In the genomic region with DNA sequence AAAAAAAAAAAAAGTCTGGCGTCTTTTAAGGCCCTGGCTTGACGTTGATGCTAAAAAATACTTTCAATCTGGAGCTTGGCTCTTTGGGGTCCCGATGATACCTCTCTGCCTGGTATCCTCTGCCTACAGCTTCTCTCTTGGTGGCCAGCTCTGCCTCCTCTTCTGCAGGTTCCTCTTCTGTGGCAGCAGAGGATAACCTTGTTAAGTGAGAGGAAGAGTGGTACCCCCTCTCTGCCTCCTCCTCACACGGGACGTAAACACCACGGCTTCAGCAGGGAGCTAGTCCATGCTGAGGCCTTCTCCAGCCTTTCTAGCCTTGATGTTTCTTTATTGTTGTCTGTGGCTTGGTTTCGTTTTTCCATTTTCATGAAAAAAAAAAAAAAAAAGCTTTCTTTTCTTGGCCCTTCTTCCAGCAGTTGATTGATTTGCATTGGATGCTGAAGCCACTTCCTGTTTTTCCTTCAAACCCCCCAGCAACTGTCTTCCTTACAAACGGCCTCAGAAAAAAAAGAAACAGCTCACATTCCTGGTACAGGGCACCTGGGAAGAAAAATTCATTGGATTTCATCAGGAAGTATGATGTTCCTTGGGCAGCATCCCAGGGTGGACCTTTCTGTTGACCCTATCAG, we compare ENCODE assay signal across 19 cellular contexts. TPM values are rescaled to one million over a fixed set of nuclear protein-coding genes. Genes with fewer than 3 reads are reported as not detected.
DNase-seq lines count a peak whose midpoint lies in the region; ATAC-seq, FAIRE-seq and TF ChIP-seq lines count a peak whose summit lies in the region.
"Had no signal": no experiment of that assay in that cellular context is flagged by ENCODE, and none has a peak within 500 bp of the region (broad histone marks: within the 10 kb centered on the region; RNA-seq: fewer than 3 reads in every experiment).

No MANE protein-coding gene starts in this region.

- no peak for ATAC-seq in activated T-cell treated with anti-CD3 and anti-CD28 coated beads, Interleukin-2, amount 50 U/mL, for 72 hours (replicated peaks in 1 of 2)
- no peak for ATAC-seq in K562
- ATAC-seq: heart right ventricle, SK-N-SH treated with all-trans-retinoic acid at 6 μM for 48 hours had no signal

- H2AFZ ChIP-seq in K562 (ENCODE audit: low read depth, low read length), result no peak overlapping the region
- H2AFZ ChIP-seq: PC-9 had no signal

- TF ChIP-seq CTCF in NB4 (IDR thresholded peaks at IDR 0.05; ENCODE audit: low read depth, low read length) (no peak), K562 (IDR thresholded peaks at IDR 0.05 in 2 of 3, conservative IDR thresholded peaks at IDR 0.05 in 1 of 3; ENCODE audit: insufficient read depth in 2 of 3, low read depth in 1 of 3, low read length in 3 of 3) (no peak), uterus (IDR thresholded peaks at IDR 0.05) (no peak)

- no peaks in the 10 kb centered on the region for H3K27me3 ChIP-seq in K562 (ENCODE audit: control insufficient read depth in 2 of 2, insufficient read depth in 2 of 2, low read length in 2 of 2)
- H3K27me3 ChIP-seq in uterus, result no peaks in the 10 kb centered on the region
- H3K27me3 ChIP-seq: breast epithelium, dorsolateral prefrontal cortex, heart right ventricle, right atrium auricular region had no signal

- H3K36me3 Mint-ChIP-seq in activated T-cell treated with anti-CD3 and anti-CD28 coated beads, Interleukin-2, amount 50 U/mL, for 72 hours (ENCODE audit: insufficient read depth in 2 of 2), result no peaks in the 10 kb centered on the region
- H3K36me3 Mint-ChIP-seq: activated naive CD4-positive, alpha-beta T cell treated with anti-CD3 and anti-CD28 coated beads, Interleukin-2, amount 50 U/mL, for 24 hours had no signal

- no peaks in the 10 kb centered on the region for H3K9me3 Mint-ChIP-seq in activated T-cell treated with anti-CD3 and anti-CD28 coated beads, Interleukin-2, amount 50 U/mL, for 72 hours
- H3K9me3 Mint-ChIP-seq: activated naive CD4-positive, alpha-beta T cell treated with anti-CD3 and anti-CD28 coated beads, Interleukin-2, amount 50 U/mL, for 24 hours had no signal

- no peak for TF ChIP-seq EP300 in K562 (IDR thresholded peaks at IDR 0.05; ENCODE audit: low read length)

- in situ Hi-C loops in K562 (cut with MboI), result loop anchor here (10.0 kb wide), 1 partner anchor 665 kb away; no protein-coding TSS in a partner anchor

- H3K4me1 ChIP-seq in K562 (replicated peaks in 1 of 2; ENCODE audit: control insufficient read depth in 2 of 2, insufficient read depth in 2 of 2, low read length in 2 of 2), result no peaks in the 10 kb centered on the region
- H3K4me1 ChIP-seq in uterus, result no peaks in the 10 kb centered on the region
- H3K4me1 ChIP-seq: breast epithelium had no signal

- H3K4me3 ChIP-seq in NB4 (ENCODE audit: low read depth, low read length) (no peak overlapping the region), K562 (no peak overlapping the region), uterus (no peak overlapping the region)
- H3K4me3 ChIP-seq: breast epithelium, dorsolateral prefrontal cortex, heart right ventricle, PC-9, right atrium auricular region had no signal

- no peak for DNase-seq in activated T-cell treated with anti-CD3 and anti-CD28 coated beads, Interleukin-2, amount 50 U/mL, for 72 hours
- no peak for DNase-seq in activated T-cell treated with anti-CD3 and anti-CD28 coated beads, Interleukin-2, amount 50 U/mL, for 48 hours
- peak; percentile 5 for DNase-seq in NB4 (ENCODE audit: low read depth)
- DNase-seq in K562 (ENCODE audit: extremely low read depth in 1 of 4, low spot score in 3 of 4), result no peak
- DNase-seq in uterus, result no peak
- DNase-seq in NCI-H1436 treated with DMSO at 0.1 percent for 48 hours (lab: John Stamatoyannopoulos, UW), result no peak
- DNase-seq in SIG-M5 (lab: John Stamatoyannopoulos, UW), result no peak
- no peak for DNase-seq in NOMO-1 (lab: John Stamatoyannopoulos, UW; ENCODE audit: unreplicated experiment in 2 of 2)
- DNase-seq: activated CD8-positive, alpha-beta memory T cell treated with anti-CD3 and anti-CD28 coated beads, Interleukin-2, amount 50 U/mL, for 4 hours; dorsolateral prefrontal cortex; GDM1; GOT3; heart right ventricle; NCI-H2029; PC-9 had no signal

- H3K9me3 ChIP-seq in K562 (replicated peaks; ENCODE audit: control insufficient read depth, insufficient read depth, low read depth, low read length) (no peaks in the 10 kb centered on the region), uterus (no peaks in the 10 kb centered on the region)
- H3K9me3 ChIP-seq: breast epithelium had no signal

- no peak for FAIRE-seq in K562 (lab: Jason Lieb, UNC)

- H3K4me2 ChIP-seq in K562 (ENCODE audit: insufficient read depth, low read length), result no peak overlapping the region
- H3K4me2 ChIP-seq: PC-9 had no signal

- peak overlapping the region; percentile 3 to 15 for H3K4me3 Mint-ChIP-seq in activated T-cell treated with anti-CD3 and anti-CD28 coated beads, Interleukin-2, amount 50 U/mL, for 72 hours
- H3K4me3 Mint-ChIP-seq: activated naive CD4-positive, alpha-beta T cell treated with anti-CD3 and anti-CD28 coated beads, Interleukin-2, amount 50 U/mL, for 24 hours had no signal

- H3K27ac ChIP-seq in K562 (ENCODE audit: extremely low read depth, low read depth, low read length) (no peak overlapping the region), uterus (peak overlapping the region; percentile 18 to 19)
- H3K27ac ChIP-seq: breast epithelium, dorsolateral prefrontal cortex, heart right ventricle, PC-9, right atrium auricular region had no signal

- no TSS peak for BruUV-seq in K562 (replicated peaks; lab: Mats Ljungman, UMichigan)

- H4K20me1 ChIP-seq in K562 (replicated peaks; ENCODE audit: control insufficient read depth, insufficient read depth, low read length), result no peaks in the 10 kb centered on the region

- H3K9me1 ChIP-seq in K562 (ENCODE audit: control insufficient read depth, insufficient read depth, low read length), result no peaks in the 10 kb centered on the region

- no peak for TF ChIP-seq POLR2A in NB4 (IDR thresholded peaks at IDR 0.05; ENCODE audit: extremely low read depth, insufficient read length)
- no peak for TF ChIP-seq POLR2A in K562 (conservative IDR thresholded peaks at IDR 0.05)
- no peak for TF ChIP-seq POLR2A in uterus (IDR thresholded peaks at IDR 0.05)

- H3K27ac Mint-ChIP-seq in activated T-cell treated with anti-CD3 and anti-CD28 coated beads, Interleukin-2, amount 50 U/mL, for 72 hours, result peak overlapping the region; percentile 64
- H3K27ac Mint-ChIP-seq: activated naive CD4-positive, alpha-beta T cell treated with anti-CD3 and anti-CD28 coated beads, Interleukin-2, amount 50 U/mL, for 24 hours had no signal

- 0% methylated on average over 6 of the region's 8 CpGs for WGBS in K562 (ENCODE audit: insufficient coverage, low coverage, missing lambda C conversion rate)

- no peaks in the 10 kb centered on the region for H3K79me2 ChIP-seq in K562 (ENCODE audit: control insufficient read depth, insufficient read depth, low read length)

- H3K36me3 ChIP-seq in K562 (ENCODE audit: control insufficient read depth, insufficient read depth, low read length) (no peaks in the 10 kb centered on the region), uterus (no peaks in the 10 kb centered on the region)
- H3K36me3 ChIP-seq: breast epithelium, heart right ventricle, right atrium auricular region had no signal

- CTCF ChIA-PET in K562 (lab: Yijun Ruan, JAX; ENCODE audit: low intra/inter-chr PET ratio), result no interaction called here

- TF ChIP-seq RAD21 in K562 (CRISPR knock-in tag; conservative IDR thresholded peaks at IDR 0.05 in 1 of 2, IDR thresholded peaks at IDR 0.05 in 1 of 2), result no peak

- H3K4me1 Mint-ChIP-seq in activated T-cell treated with anti-CD3 and anti-CD28 coated beads, Interleukin-2, amount 50 U/mL, for 72 hours (ENCODE audit: low read depth), result peaks cover 16% of the 10 kb centered on the region

- POLR2A ChIA-PET in K562 (lab: Yijun Ruan, JAX), result interaction anchor here (0.6 kb wide), 1 partner anchor 20 kb away, joined by 3 read pairs; no protein-coding TSS in a partner anchor

- intact Hi-C loops in K562 (cut with micrococcal nuclease) (no loop called here), uterus (cut with DNase I; ENCODE audit: low total_unique reads) (no loop called here)

- no peak overlapping the region for H3K9ac ChIP-seq in K562 (ENCODE audit: insufficient read depth in 1 of 2, low read depth in 2 of 2, low read length in 2 of 2)

- H3K27me3 Mint-ChIP-seq in activated T-cell treated with anti-CD3 and anti-CD28 coated beads, Interleukin-2, amount 50 U/mL, for 72 hours (ENCODE audit: low read depth), result peaks cover 12% of the 10 kb centered on the region
- H3K27me3 Mint-ChIP-seq: activated naive CD4-positive, alpha-beta T cell treated with anti-CD3 and anti-CD28 coated beads, Interleukin-2, amount 50 U/mL, for 24 hours had no signal

TF ChIP-seq in K562, 482 proteins besides CTCF, POLR2A, EP300 and RAD21:
- TF ChIP-seq SPI1 (IDR thresholded peaks at IDR 0.05; ENCODE audit: borderline replicate concordance, low read depth, low read length), result peak; percentile 74
- no peak for TF ChIP-seq MXI1 (IDR thresholded peaks at IDR 0.05; ENCODE audit: low read depth, low read length)
TF ChIP-seq in K562: peak in this region for 1.

RNA-seq across cellular contexts. Expression of a gene that starts 59.7 kb away (rescaled TPM):
- total RNA-seq in activated T-cell treated with anti-CD3 and anti-CD28 coated beads, Interleukin-2, amount 50 U/mL, for 72 hours, result 10 to 100 TPM; 17.3 to 51.5 TPM
- total RNA-seq in K562 (2011; cell fraction: chromatin; rRNA removed; ENCODE audit: low replicate concordance), result 0.04 TPM in 1 of 2 replicates, not detected in the other
- total RNA-seq in K562 (2011; cell fraction: nucleolus; rRNA removed), result not detected in 2 replicates
- total RNA-seq in K562 (2011; cell fraction: nucleoplasm; rRNA removed), result not detected in 2 replicates
- not detected in 2 replicates for total RNA-seq in K562 (2014; rRNA removed)
- not detected in 2 replicates for total RNA-seq in K562 (2014; rRNA removed; fragmentation: Illumina TruSeq; extraction: Trizol)
- total RNA-seq in K562 (2015; rRNA removed; fragmentation: Illumina TruSeq; extraction: Trizol), result not detected in 2 replicates
- total RNA-seq in K562 (2021), result 0.24 and 0.40 TPM in 2 replicates
- polyA plus RNA-seq in K562 (2011; rRNA removed), result not detected in 2 replicates
- under 0.01 TPM in 1 of 2 replicates, not detected in the other for polyA plus RNA-seq in K562 (2011; cell fraction: cytosol; rRNA removed)
- 0.14 TPM in 1 of 2 replicates, not detected in the other for polyA plus RNA-seq in K562 (2011; cell fraction: nucleus; rRNA removed)
- polyA plus RNA-seq in K562 (2012), result 0.30 and 0.44 TPM in 2 replicates
- not detected in 2 replicates for polyA plus RNA-seq in K562 (2014; fragmentation: Illumina TruSeq; extraction: Trizol)
- polyA plus RNA-seq in K562 (2014; fragmentation: Nextera tagmentation; extraction: Ambion mirVana), result under 1 TPM; 0.30 to 0.31 TPM
- polyA plus RNA-seq in K562 (2014; rRNA removed), result not detected in 2 replicates
- polyA minus RNA-seq in K562 (2011; rRNA and poly(A)+ RNA removed), result 0.06 TPM in 1 of 2 replicates, not detected in the other
- not detected in 2 replicates for polyA minus RNA-seq in K562 (2011; cell fraction: cytosol; rRNA and poly(A)+ RNA removed)
- under 0.01 TPM in 2 replicates for polyA minus RNA-seq in K562 (2011; cell fraction: nucleus; rRNA and poly(A)+ RNA removed)
- total RNA-seq in uterus, result 10 to 100 TPM; 33.2 to 99.1 (median 57.6) TPM

Comparison
In these comparisons a context has a peak if more than half of its experiments do, and no peak if none do; other contexts are left out.
1. RNA of a gene that starts 59.7 kb away (total RNA-seq): 33.2 to 99.1 TPM in uterus and 17.3 to 51.5 TPM in activated T-cell treated with anti-CD3 and anti-CD28 coated beads, Interleukin-2, amount 50 U/mL, for 72 hours; 0.04 to 0.40 TPM in K562; every median in the first group is over 10 times any median in the second.